10 cellular contexts compared by ENCODE assay signal in the genomic region with DNA sequence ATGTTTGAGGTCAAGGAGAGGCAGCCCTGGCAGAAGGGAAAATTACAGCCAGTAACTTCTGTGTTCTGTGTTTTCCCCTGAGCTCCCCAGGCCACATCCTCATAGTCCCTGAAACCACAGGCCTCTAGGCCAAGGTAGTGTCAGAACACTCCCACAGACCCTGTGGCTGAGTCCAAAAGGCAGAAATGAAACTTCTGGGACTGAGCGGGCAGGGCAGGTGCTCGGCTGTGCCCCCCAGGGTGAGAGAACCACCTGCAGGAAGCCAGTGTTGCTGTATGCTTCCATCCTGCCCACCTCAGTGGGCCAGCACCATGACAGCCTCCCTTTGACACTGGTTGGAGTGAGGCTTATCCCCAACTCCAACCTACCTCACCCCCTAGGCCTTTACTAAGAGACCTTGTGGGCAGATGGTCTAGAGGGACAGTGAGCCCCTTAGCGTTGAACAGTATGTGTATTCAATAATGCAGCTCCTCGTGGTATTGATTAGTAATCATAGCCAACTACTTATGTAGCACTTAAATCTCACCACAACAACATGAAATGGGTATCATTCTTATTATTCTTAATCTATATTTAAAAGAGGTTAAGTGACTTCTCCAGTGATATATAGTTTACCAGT. TPM values are rescaled to one million over a fixed set of nuclear protein-coding genes. Genes with fewer than 3 reads are reported as not detected.
DNase-seq lines count a peak whose midpoint lies in the region; ATAC-seq lines count a peak whose summit lies in the region.
"Had no signal": no experiment of that assay in that cellular context is flagged by ENCODE, and none has a peak within 500 bp of the region (broad histone marks: within the 10 kb centered on the region; RNA-seq: fewer than 3 reads in every experiment).

No MANE protein-coding gene starts in this region.

- H3K4me3 Mint-ChIP-seq in memory B cell, result peak overlapping the region; percentile 21

- DNase-seq in KBM-7 (peak; percentile 89), memory B cell (ENCODE audit: low spot score in 2 of 2) (peak; percentile 23 to 33), Right ventricle myocardium superior (no peak), NCI-H510A treated with DMSO at 0.1 percent for 48 hours (lab: John Stamatoyannopoulos, UW) (no peak), NCI-H2029 treated with DMSO at 0.1 percent for 48 hours (lab: John Stamatoyannopoulos, UW) (no peak), ureter (ENCODE audit: low spot score) (no peak)

- intact Hi-C loops in Right ventricle myocardium superior (cut with DNase I), result no loop called here

- in situ Hi-C loops in KBM-7 (cut with MboI; ENCODE audit: low pct_unique_long_range_greater_than_20kb, low sequenced_read_pairs), result no loop called here

- H3K27me3 Mint-ChIP-seq in memory B cell, result no peaks in the 10 kb centered on the region

- H3K36me3 Mint-ChIP-seq in memory B cell, result peaks cover 64% of the 10 kb centered on the region

- ATAC-seq in GM18867 (IDR thresholded peaks at IDR 0.05; ENCODE audit: unreplicated experiment) (peak; percentile 80), GM21717 (IDR thresholded peaks at IDR 0.05; ENCODE audit: unreplicated experiment) (peak; percentile 94), memory B cell (ENCODE audit: low read depth) (peak; percentile 97), Right ventricle myocardium superior (ENCODE audit: poor library complexity) (no peak)
- ATAC-seq: body of pancreas had no signal

- peaks cover 41% of the 10 kb centered on the region for H3K4me1 Mint-ChIP-seq in memory B cell

- peak overlapping the region; percentile 69 for H3K27ac Mint-ChIP-seq in memory B cell

- peaks cover 6% of the 10 kb centered on the region for H3K9me3 Mint-ChIP-seq in memory B cell

RNA-seq across cellular contexts. Expression of gene PIK3CG, which starts 30.3 kb away (rescaled TPM):
- total RNA-seq in Right ventricle myocardium superior, result 1.6 TPM
- 5.3 TPM for total RNA-seq in ureter
- total RNA-seq: LHCN-M2 had no signal

Comparison
In these comparisons a context has a peak if more than half of its experiments do, and no peak if none do; other contexts are left out.
1. DNase-seq: peak in KBM-7 (single experiment) and memory B cell (2 of 2); none in Right ventricle myocardium superior (single experiment), NCI-H510A treated with DMSO at 0.1 percent for 48 hours (single experiment), NCI-H2029 treated with DMSO at 0.1 percent for 48 hours (single experiment) and ureter (single experiment).